In genomic region chr4:2964859-2965258, GRCh38 we compare ENCODE assay signal across 8 cellular contexts. TPM values are rescaled to one million over a fixed set of nuclear protein-coding genes. Genes with fewer than 3 reads are reported as not detected.
DNase-seq lines count a peak whose midpoint lies in the region; ATAC-seq and TF ChIP-seq lines count a peak whose summit lies in the region.
"Not testable (repeated sequence)": the region's sequence is repeated elsewhere in the genome, so short reads cannot be mapped to it uniquely, and the experiment has no call there.

No MANE protein-coding gene starts in this region.

- peaks cover 22 to 29% (median 24%) of the 10 kb centered on the region in 3 donors for H3K4me1 Mint-ChIP-seq in T-cell
- H3K4me1 Mint-ChIP-seq in activated T-cell treated with anti-CD3 and anti-CD28 coated beads, Interleukin-2, amount 50 U/mL, for 72 hours (ENCODE audit: low read depth), result peaks cover 26% of the 10 kb centered on the region
- H3K4me1 Mint-ChIP-seq in brain, result peaks cover 45% of the 10 kb centered on the region
- H3K4me1 Mint-ChIP-seq in naive thymus-derived CD8-positive, alpha-beta T cell, result peaks cover 13 to 33% (median 24%) of the 10 kb centered on the region in 4 donors

- TF ChIP-seq CTCF in HFF-Myc (IDR thresholded peaks at IDR 0.05; ENCODE audit: low read depth, low read length, missing control alignments); brain (conservative IDR thresholded peaks at IDR 0.05); fibroblast of the aortic adventitia (IDR thresholded peaks at IDR 0.05; ENCODE audit: insufficient read depth, low read length); smooth muscle cell (IDR thresholded peaks at IDR 0.05; ENCODE audit: borderline replicate concordance, insufficient read depth, poor library complexity, severe bottlenecking): not testable (repeated sequence)

- POLR2A ChIA-PET in T-cell (lab: Charles Lee), result interaction anchor here in 1 of 2 donors (0.7 kb wide), 1 partner anchor 89 kb away, joined by 4 read pairs; no protein-coding TSS in a partner anchor
- POLR2A ChIA-PET in naive thymus-derived CD8-positive, alpha-beta T cell (lab: Charles Lee), result interaction anchor here (0.7 to 4.0 kb wide), 4 partner anchors 29 to 153 kb away, joined by 3 to 28 read pairs (median 10); no protein-coding TSS in a partner anchor

- H3K9me3 Mint-ChIP-seq in T-cell; activated T-cell treated with anti-CD3 and anti-CD28 coated beads, Interleukin-2, amount 50 U/mL, for 72 hours; brain; naive thymus-derived CD8-positive, alpha-beta T cell: not testable (repeated sequence)

- peak overlapping the region in 2 of 11 experiments; percentile 93 to 95; a peak in 2 of 22 replicates for H3K27ac ChIP-seq in BLaER1 treated with 17β-estradiol and CSF1 and Interleukin-3, amounts not matched to agents 10 nM and 100 nM
- H3K27ac ChIP-seq in smooth muscle cell (ENCODE audit: low read depth), result not testable (repeated sequence)

- not testable (repeated sequence) for DNase-seq in HFF-Myc (ENCODE audit: extremely low read depth, low read depth); T-cell; activated T-cell treated with anti-CD3 and anti-CD28 coated beads, Interleukin-2, amount 50 U/mL, for 72 hours; fibroblast of the aortic adventitia (ENCODE audit: low read depth); naive thymus-derived CD8-positive, alpha-beta T cell; smooth muscle cell (lab: John Stamatoyannopoulos, UW; ENCODE audit: unreplicated experiment)

- not testable (repeated sequence) for H2AFZ ChIP-seq in smooth muscle cell (ENCODE audit: low read depth)

- H3K4me3 ChIP-seq in BLaER1 treated with 17β-estradiol and CSF1 and Interleukin-3, amounts not matched to agents 10 nM and 100 nM, result peak overlapping the region; percentile 70 to 93 (median 78); a peak in 18 of 20 replicates
- H3K4me3 ChIP-seq in HFF-Myc (replicated peaks; ENCODE audit: low read depth, low read length) (peak overlapping the region; percentile 96), fibroblast of the aortic adventitia (ENCODE audit: low read depth, low read length) (peak overlapping the region; percentile 88), smooth muscle cell (peak overlapping the region; percentile 90)

- peak overlapping the region; percentile 90 to 99 (median 96) for H3K4me2 ChIP-seq in BLaER1 treated with 17β-estradiol and CSF1 and Interleukin-3, amounts not matched to agents 10 nM and 100 nM
- peak overlapping the region; percentile 88 for H3K4me2 ChIP-seq in smooth muscle cell

- peaks cover 14 to 30% (median 22%) of the 10 kb centered on the region in 11 experiments; a peak in 21 of 22 replicates for H4K20me1 ChIP-seq in BLaER1 treated with 17β-estradiol and CSF1 and Interleukin-3, amounts not matched to agents 10 nM and 100 nM
- H4K20me1 ChIP-seq in smooth muscle cell (ENCODE audit: low read depth), result peaks cover 19% of the 10 kb centered on the region

- H3F3A ChIP-seq in smooth muscle cell (ENCODE audit: low read depth), result peaks cover 10% of the 10 kb centered on the region

- H3K4me3 Mint-ChIP-seq in T-cell, result peak overlapping the region; percentile 82 to 84 (median 82)
- H3K4me3 Mint-ChIP-seq in activated T-cell treated with anti-CD3 and anti-CD28 coated beads, Interleukin-2, amount 50 U/mL, for 72 hours, result peak overlapping the region; percentile 86 to 93
- H3K4me3 Mint-ChIP-seq in brain, result peak overlapping the region; percentile 86 to 99 (median 97)
- H3K4me3 Mint-ChIP-seq in naive thymus-derived CD8-positive, alpha-beta T cell, result peak overlapping the region; percentile 79 to 92 (median 88)

- peaks cover 23 to 28% (median 25%) of the 10 kb centered on the region in 10 experiments for H3K4me1 ChIP-seq in BLaER1 treated with 17β-estradiol and CSF1 and Interleukin-3, amounts not matched to agents 10 nM and 100 nM
- H3K4me1 ChIP-seq in smooth muscle cell (ENCODE audit: low read depth), result peaks cover 20% of the 10 kb centered on the region

- not testable (repeated sequence) for ATAC-seq in T-cell (replicated peaks in 1 of 4); activated T-cell treated with anti-CD3 and anti-CD28 coated beads, Interleukin-2, amount 50 U/mL, for 72 hours (replicated peaks in 1 of 2); naive thymus-derived CD8-positive, alpha-beta T cell

- not testable (repeated sequence) for H3K9me3 ChIP-seq in BLaER1 treated with 17β-estradiol and CSF1 and Interleukin-3, amounts not matched to agents 10 nM and 100 nM (replicated peaks in 1 of 11); smooth muscle cell (replicated peaks; ENCODE audit: low read depth)

- not testable (repeated sequence) for H3K27me3 ChIP-seq in BLaER1 treated with 17β-estradiol and CSF1 and Interleukin-3, amounts not matched to agents 10 nM and 100 nM; smooth muscle cell (ENCODE audit: low read depth)

- not testable (repeated sequence) for H3K27me3 Mint-ChIP-seq in T-cell; activated T-cell treated with anti-CD3 and anti-CD28 coated beads, Interleukin-2, amount 50 U/mL, for 72 hours (ENCODE audit: low read depth); naive thymus-derived CD8-positive, alpha-beta T cell
- H3K27me3 Mint-ChIP-seq in brain, result peaks cover 11% of the 10 kb centered on the region

- WGBS in smooth muscle cell (ENCODE audit: low lambda C conversion rate), result 70% methylated on average over 5 of the region's 5 CpGs

- CTCF ChIA-PET in T-cell (lab: Charles Lee), result not testable (repeated sequence)

- not testable (repeated sequence) for H3K36me3 Mint-ChIP-seq in T-cell; activated T-cell treated with anti-CD3 and anti-CD28 coated beads, Interleukin-2, amount 50 U/mL, for 72 hours (ENCODE audit: insufficient read depth in 2 of 2); brain; naive thymus-derived CD8-positive, alpha-beta T cell

- peak overlapping the region in 10 of 11 experiments; percentile 86 to 99 (median 94); a peak in 19 of 22 replicates for H3K9ac ChIP-seq in BLaER1 treated with 17β-estradiol and CSF1 and Interleukin-3, amounts not matched to agents 10 nM and 100 nM
- H3K9ac ChIP-seq in smooth muscle cell (ENCODE audit: low read depth), result not testable (repeated sequence)

- H3K27ac Mint-ChIP-seq in T-cell; activated T-cell treated with anti-CD3 and anti-CD28 coated beads, Interleukin-2, amount 50 U/mL, for 72 hours: not testable (repeated sequence)
- peak overlapping the region; percentile 72 to 96 (median 75) for H3K27ac Mint-ChIP-seq in brain
- peak overlapping the region in 6 of 10 donors; percentile 7 to 87 (median 44) for H3K27ac Mint-ChIP-seq in naive thymus-derived CD8-positive, alpha-beta T cell

- H3K36me3 ChIP-seq in BLaER1 treated with 17β-estradiol and CSF1 and Interleukin-3, amounts not matched to agents 10 nM and 100 nM, result peaks cover 0 to 11% (median 5%) of the 10 kb centered on the region in 11 experiments; a peak in 11 of 22 replicates
- not testable (repeated sequence) for H3K36me3 ChIP-seq in smooth muscle cell (ENCODE audit: low read depth)

- peaks cover 43% of the 10 kb centered on the region for H3K79me2 ChIP-seq in smooth muscle cell (ENCODE audit: low read depth)

RNA-seq across cellular contexts. Expression of gene GRK4, which starts 1.5 kb away (rescaled TPM):
- total RNA-seq in T-cell (1 to 10 TPM; 1.8 to 4.8 (median 2.5) TPM), fibroblast of the aortic adventitia (ENCODE audit: low replicate concordance) (8.6 and 16.5 TPM in 2 replicates), smooth muscle cell (5.2 and 6.5 TPM in 2 replicates)
- total RNA-seq in activated T-cell treated with anti-CD3 and anti-CD28 coated beads, Interleukin-2, amount 50 U/mL, for 72 hours, result 1 to 10 TPM; 3.8 to 5.5 TPM
- polyA plus RNA-seq in brain (ENCODE audit: insufficient read depth, low read depth, low replicate concordance) (8.4 TPM), smooth muscle cell (5.9 and 6.9 TPM in 2 replicates)
- 1 to 10 TPM; 3.7 to 6.0 TPM for total RNA-seq in naive thymus-derived CD8-positive, alpha-beta T cell
- polyA plus RNA-seq in naive thymus-derived CD8-positive, alpha-beta T cell, result 1 to 10 TPM in 1 of 3 donors, under 1 TPM in 2; 0.87 to 1.5 (median 0.90) TPM

RNA-seq across cellular contexts. Expression of gene NOP14, which starts 1.7 kb away (rescaled TPM):
- total RNA-seq in T-cell (10 to 100 TPM; 30.6 to 48.1 (median 46.3) TPM), fibroblast of the aortic adventitia (ENCODE audit: low replicate concordance) (25.6 and 46.7 TPM in 2 replicates), smooth muscle cell (12.9 and 18.5 TPM in 2 replicates)
- total RNA-seq in activated T-cell treated with anti-CD3 and anti-CD28 coated beads, Interleukin-2, amount 50 U/mL, for 72 hours, result 10 to 100 TPM; 72.0 to 75.8 TPM
- polyA plus RNA-seq in brain (ENCODE audit: insufficient read depth, low read depth, low replicate concordance) (14.7 TPM), smooth muscle cell (10.0 and 10.9 TPM in 2 replicates)
- total RNA-seq in naive thymus-derived CD8-positive, alpha-beta T cell, result 10 to 100 TPM; 46.1 to 47.8 TPM
- 10 to 100 TPM; 10.8 to 31.8 (median 21.8) TPM for polyA plus RNA-seq in naive thymus-derived CD8-positive, alpha-beta T cell
